ENCODE assay signal across 8 cellular contexts in the genomic region with DNA sequence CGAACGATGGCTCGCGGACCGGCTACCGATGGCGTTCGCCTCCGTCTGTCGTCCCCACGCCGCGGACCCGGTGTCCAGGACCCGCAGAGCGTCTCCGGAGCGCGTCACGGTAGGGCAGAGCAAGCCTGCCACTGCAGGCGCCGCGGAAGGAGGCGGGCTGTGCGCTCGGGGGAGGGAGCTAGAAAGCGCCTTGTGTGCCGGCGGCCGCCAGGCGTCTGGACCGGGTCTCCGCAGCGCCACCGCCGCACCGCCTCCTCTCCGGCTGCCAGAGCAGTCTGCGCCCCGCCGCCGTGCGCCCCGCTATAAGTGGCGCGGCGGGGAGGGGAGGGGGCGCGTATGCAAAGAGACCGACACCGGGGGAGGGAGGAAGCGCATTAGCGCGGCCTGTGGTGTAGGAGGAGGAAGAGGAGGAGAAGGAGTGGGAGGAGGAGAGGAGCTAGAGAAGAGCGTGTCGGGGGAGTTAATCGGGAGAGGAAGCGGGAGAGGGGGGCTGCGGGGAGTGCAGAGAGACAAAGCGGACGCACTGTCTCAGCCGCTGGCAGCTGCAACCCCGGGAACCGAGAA. TPM values are rescaled to one million over a fixed set of nuclear protein-coding genes. Genes with fewer than 3 reads are reported as not detected.
DNase-seq lines count a peak whose midpoint lies in the region; ATAC-seq, FAIRE-seq and TF ChIP-seq lines count a peak whose summit lies in the region.

A gene with protein sequence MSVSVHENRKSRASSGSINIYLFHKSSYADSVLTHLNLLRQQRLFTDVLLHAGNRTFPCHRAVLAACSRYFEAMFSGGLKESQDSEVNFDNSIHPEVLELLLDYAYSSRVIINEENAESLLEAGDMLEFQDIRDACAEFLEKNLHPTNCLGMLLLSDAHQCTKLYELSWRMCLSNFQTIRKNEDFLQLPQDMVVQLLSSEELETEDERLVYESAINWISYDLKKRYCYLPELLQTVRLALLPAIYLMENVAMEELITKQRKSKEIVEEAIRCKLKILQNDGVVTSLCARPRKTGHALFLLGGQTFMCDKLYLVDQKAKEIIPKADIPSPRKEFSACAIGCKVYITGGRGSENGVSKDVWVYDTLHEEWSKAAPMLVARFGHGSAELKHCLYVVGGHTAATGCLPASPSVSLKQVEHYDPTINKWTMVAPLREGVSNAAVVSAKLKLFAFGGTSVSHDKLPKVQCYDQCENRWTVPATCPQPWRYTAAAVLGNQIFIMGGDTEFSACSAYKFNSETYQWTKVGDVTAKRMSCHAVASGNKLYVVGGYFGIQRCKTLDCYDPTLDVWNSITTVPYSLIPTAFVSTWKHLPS (minus strand): TSS at position 279 of the 564 bp plus-strand sequence. CDS start 4,243 bp downstream, outside the sequence.

- TF ChIP-seq CTCF in thoracic aorta (IDR thresholded peaks at IDR 0.05) = peak; percentile 66

- no peaks in the 10 kb centered on the region for H3K27me3 ChIP-seq in thoracic aorta (replicated peaks; ENCODE audit: insufficient read depth)

- peak within 1 kb of the TSS; percentile 41 for H3K27ac Mint-ChIP-seq in activated naive CD4-positive, alpha-beta T cell treated with anti-CD3 and anti-CD28 coated beads, Interleukin-2, amount 50 U/mL, for 24 hours

- no peaks in the 10 kb centered on the region for H3K9me3 ChIP-seq in thoracic aorta

- peak within 1 kb of the TSS; percentile 88 for H3K4me3 Mint-ChIP-seq in activated naive CD4-positive, alpha-beta T cell treated with anti-CD3 and anti-CD28 coated beads, Interleukin-2, amount 50 U/mL, for 24 hours

- peak; percentile 64 for FAIRE-seq in G401.6 (lab: Jason Lieb, UNC)

- H3K27me3 Mint-ChIP-seq in activated naive CD4-positive, alpha-beta T cell treated with anti-CD3 and anti-CD28 coated beads, Interleukin-2, amount 50 U/mL, for 24 hours = peaks cover 10% of the 10 kb centered on the region

- H3K4me1 ChIP-seq in thoracic aorta (ENCODE audit: control insufficient read depth in 1 of 2, low read depth in 2 of 2) = peaks cover 0 to 15% of the 10 kb centered on the region in 2 donors

- H3K9me3 Mint-ChIP-seq in activated naive CD4-positive, alpha-beta T cell treated with anti-CD3 and anti-CD28 coated beads, Interleukin-2, amount 50 U/mL, for 24 hours = no peaks in the 10 kb centered on the region

- peak within 1 kb of the TSS; percentile 43 to 58 for H3K27ac ChIP-seq in thoracic aorta

- peak; percentile 87 for DNase-seq in H4 (ENCODE audit: low spot score)
- peak; percentile 90 for DNase-seq in LoVo (ENCODE audit: low spot score)
- DNase-seq in SK-MEL-5 (ENCODE audit: low read depth, low spot score) = peak; percentile 72
- DNase-seq in glomerular visceral epithelial cell (ENCODE audit: extremely low spot score) = peak; percentile 98
- peak; percentile 77 for DNase-seq in occipital lobe (lab: John Stamatoyannopoulos, UW)
- peak; percentile 37 for DNase-seq in thoracic aorta (ENCODE audit: low spot score)

- ATAC-seq in thoracic aorta (ENCODE audit: insufficient number of reproducible peaks, low FRiP score, low read depth) = peak; percentile 38

- H3K36me3 Mint-ChIP-seq in activated naive CD4-positive, alpha-beta T cell treated with anti-CD3 and anti-CD28 coated beads, Interleukin-2, amount 50 U/mL, for 24 hours = no peaks in the 10 kb centered on the region

- peaks cover 38% of the 10 kb centered on the region for H3K4me1 Mint-ChIP-seq in activated naive CD4-positive, alpha-beta T cell treated with anti-CD3 and anti-CD28 coated beads, Interleukin-2, amount 50 U/mL, for 24 hours

- in situ Hi-C loops in SK-MEL-5 (cut with HindIII; ENCODE audit: low pct_unique_long_range_greater_than_20kb, low sequenced_read_pairs) = no loop called here

- no peaks in the 10 kb centered on the region for H3K36me3 ChIP-seq in thoracic aorta

- peak within 1 kb of the TSS; percentile 81 for H3K4me3 ChIP-seq in thoracic aorta

RNA-seq across cellular contexts. Expression of the gene that starts here (rescaled TPM):
- 18.1 and 46.6 TPM in 2 replicates for total RNA-seq in H4 (2014; rRNA removed; shearing (Covaris generic))
- 2.5 and 3.0 TPM in 2 replicates for total RNA-seq in SK-MEL-5 (2014; rRNA removed; shearing (Covaris generic))
- polyA plus RNA-seq in SK-MEL-5 (2015; cell fraction: cytosol; rRNA removed) = 3.2 and 4.2 TPM in 2 replicates
- polyA plus RNA-seq in SK-MEL-5 (2015; cell fraction: nucleus; rRNA removed) = 2.2 and 10.3 TPM in 2 replicates
- 1,378 TPM for total RNA-seq in occipital lobe
- total RNA-seq in thoracic aorta = 10 to 100 TPM in 1 of 2 donors, 1 to 10 TPM in 1; 7.7 to 10.4 TPM

Comparison
In these comparisons a context has a peak if more than half of its experiments do, and no peak if none do; other contexts are left out.
1. Peak in every context shown above with its lines: DNase-seq, ATAC-seq, H3K4me3 ChIP-seq and H3K27ac ChIP-seq.
2. RNA of the gene that starts here (total RNA-seq): 1,378 TPM in occipital lobe (single experiment); 18.1 to 46.6 TPM in H4, 7.7 to 10.4 TPM in thoracic aorta and 2.5 to 3.0 TPM in SK-MEL-5; every median in the first group is over 10 times any median in the second.
3. DNase-seq: peak in every context shown above with its lines; median percentile 98 in glomerular visceral epithelial cell; 90 in LoVo; 87 in H4; 77 in occipital lobe; 72 in SK-MEL-5; 37 in thoracic aorta.